Comparison of ENCODE assay signal across 1 cellular context in the genomic region with DNA sequence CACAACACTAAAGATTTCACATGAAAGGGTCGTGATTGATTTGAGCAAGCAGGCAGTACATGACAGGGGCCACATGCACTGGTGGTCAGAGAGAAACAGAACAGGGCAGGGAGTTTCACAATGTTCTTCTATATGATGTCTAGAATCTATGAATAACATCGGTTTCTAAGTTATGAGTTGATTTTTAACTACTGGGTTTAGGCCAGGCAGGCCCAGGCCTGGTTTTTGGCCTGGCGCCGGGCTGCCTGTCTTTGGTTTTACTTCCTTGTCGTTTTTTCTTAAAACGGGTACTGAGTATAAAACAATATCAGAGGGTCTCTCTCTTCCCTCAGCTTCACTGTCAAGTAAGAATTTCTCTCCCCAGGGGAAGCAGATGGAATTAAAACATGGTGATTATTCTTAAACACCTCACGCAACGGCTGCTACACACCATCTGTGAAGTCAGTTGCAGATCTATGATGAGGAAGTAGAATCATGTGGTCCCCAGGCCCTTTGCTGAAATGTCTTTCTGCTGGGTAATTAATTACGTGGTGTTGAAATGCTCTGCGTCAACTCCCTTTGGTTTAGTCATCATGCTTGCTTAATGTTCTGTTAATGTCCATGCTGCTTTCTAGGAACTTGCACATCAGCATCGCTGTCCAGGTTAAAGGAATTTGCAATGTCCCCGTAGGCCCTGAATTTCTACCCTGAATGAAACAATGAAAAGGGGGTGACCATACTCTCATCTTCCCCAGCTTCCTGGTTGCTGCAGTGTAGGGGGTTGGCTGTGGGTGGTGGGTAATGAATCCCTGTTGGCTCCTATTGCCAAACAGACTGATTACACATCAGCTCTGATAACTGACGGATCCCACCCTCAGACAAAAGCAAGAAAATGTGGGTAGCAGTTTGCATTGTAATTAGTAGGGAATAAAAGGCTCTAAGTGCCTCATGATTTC.
A peak's percentile ranks its signal among the peaks of the same experiment; 100 is the strongest.
TF ChIP-seq lines count a peak whose summit lies in the region.

No MANE protein-coding gene starts in this region.

TF ChIP-seq in K562, 482 proteins besides CTCF, POLR2A, EP300 and RAD21 (continued from another document):
- TF ChIP-seq, protein P1, sequence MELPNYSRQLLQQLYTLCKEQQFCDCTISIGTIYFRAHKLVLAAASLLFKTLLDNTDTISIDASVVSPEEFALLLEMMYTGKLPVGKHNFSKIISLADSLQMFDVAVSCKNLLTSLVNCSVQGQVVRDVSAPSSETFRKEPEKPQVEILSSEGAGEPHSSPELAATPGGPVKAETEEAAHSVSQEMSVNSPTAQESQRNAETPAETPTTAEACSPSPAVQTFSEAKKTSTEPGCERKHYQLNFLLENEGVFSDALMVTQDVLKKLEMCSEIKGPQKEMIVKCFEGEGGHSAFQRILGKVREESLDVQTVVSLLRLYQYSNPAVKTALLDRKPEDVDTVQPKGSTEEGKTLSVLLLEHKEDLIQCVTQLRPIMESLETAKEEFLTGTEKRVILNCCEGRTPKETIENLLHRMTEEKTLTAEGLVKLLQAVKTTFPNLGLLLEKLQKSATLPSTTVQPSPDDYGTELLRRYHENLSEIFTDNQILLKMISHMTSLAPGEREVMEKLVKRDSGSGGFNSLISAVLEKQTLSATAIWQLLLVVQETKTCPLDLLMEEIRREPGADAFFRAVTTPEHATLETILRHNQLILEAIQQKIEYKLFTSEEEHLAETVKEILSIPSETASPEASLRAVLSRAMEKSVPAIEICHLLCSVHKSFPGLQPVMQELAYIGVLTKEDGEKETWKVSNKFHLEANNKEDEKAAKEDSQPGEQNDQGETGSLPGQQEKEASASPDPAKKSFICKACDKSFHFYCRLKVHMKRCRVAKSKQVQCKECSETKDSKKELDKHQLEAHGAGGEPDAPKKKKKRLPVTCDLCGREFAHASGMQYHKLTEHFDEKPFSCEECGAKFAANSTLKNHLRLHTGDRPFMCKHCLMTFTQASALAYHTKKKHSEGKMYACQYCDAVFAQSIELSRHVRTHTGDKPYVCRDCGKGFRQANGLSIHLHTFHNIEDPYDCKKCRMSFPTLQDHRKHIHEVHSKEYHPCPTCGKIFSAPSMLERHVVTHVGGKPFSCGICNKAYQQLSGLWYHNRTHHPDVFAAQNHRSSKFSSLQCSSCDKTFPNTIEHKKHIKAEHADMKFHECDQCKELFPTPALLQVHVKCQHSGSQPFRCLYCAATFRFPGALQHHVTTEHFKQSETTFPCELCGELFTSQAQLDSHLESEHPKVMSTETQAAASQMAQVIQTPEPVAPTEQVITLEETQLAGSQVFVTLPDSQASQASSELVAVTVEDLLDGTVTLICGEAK (IDR thresholded peaks at IDR 0.05), result 0 out of 2 replicates have a peak, but pooled peaks have one; percentile 27
- TF ChIP-seq, protein P1 (CRISPR knock-in tag; IDR thresholded peaks at IDR 0.05), result no peak
- peak; percentile 73 for TF ChIP-seq ZKSCAN8 (CRISPR knock-in tag; IDR thresholded peaks at IDR 0.05)
TF ChIP-seq in K562: peak in this region for 115.
